ENCODE assay signal across 24 cellular contexts in genomic region chr9:7209990-7210389, GRCh38.
"Had no signal": no experiment of that assay in that cellular context is flagged by ENCODE, and none has a peak within 500 bp of the region (broad histone marks: within the 10 kb centered on the region; RNA-seq: fewer than 3 reads in every experiment).

No MANE protein-coding gene starts in this region.

- H3K9ac ChIP-seq: neural progenitor cell had no signal

- H3K27ac ChIP-seq: lower lobe of right lung, neural progenitor cell, sigmoid colon, testis, uterus had no signal

- DNase-seq: activated B cell treated with CpG ODN at 0.5 μM for 24 hours; activated CD4-positive, alpha-beta T cell treated with anti-CD3 and anti-CD28 coated beads for 36 hours; activated CD4-positive, alpha-beta T cell treated with anti-CD3 and anti-CD28 coated beads, Interleukin-2, amount 50 U/mL, for 4 hours; activated CD8-positive, alpha-beta memory T cell treated with anti-CD3 and anti-CD28 coated beads for 24 hours; activated CD8-positive, alpha-beta memory T cell treated with anti-CD3 and anti-CD28 coated beads, Interleukin-2, amount 50 U/mL, for 4 hours; activated T-cell treated with anti-CD3 and anti-CD28 coated beads, Interleukin-2, amount 50 U/mL, for 24 hours; aorta; effector CD4-positive, alpha-beta T cell; erythroblast; foreskin fibroblast; kidney; lower lobe of right lung; naive B cell; retina; sigmoid colon; stimulated activated CD4-positive, alpha-beta T cell treated with anti-CD3 and anti-CD28 coated beads, Interleukin-2, amount 100 ng/mL, for 48 hours; stimulated activated naive CD4-positive, alpha-beta T cell; testis; uterus had no signal

- H3K36me3 ChIP-seq: lower lobe of right lung, neural progenitor cell, sigmoid colon, uterus had no signal

- ATAC-seq: activated CD4-positive, alpha-beta T cell treated with anti-CD3 and anti-CD28 coated beads for 36 hours; activated naive CD4-positive, alpha-beta T cell treated with anti-CD3 and anti-CD28 coated beads, Interleukin-2, amount 50 U/mL, for 72 hours; activated T-helper 17 cell treated with anti-CD3 and anti-CD28 coated beads, Interleukin-2, amount 50 U/mL, for 72 hours; lower lobe of right lung had no signal

- H3K4me2 ChIP-seq: neural progenitor cell, smooth muscle cell had no signal

- H3K4me1 ChIP-seq: lower lobe of right lung, testis, uterus had no signal

- FAIRE-seq: endometrium, kidney had no signal

- H3K27me3 ChIP-seq: neural progenitor cell, sigmoid colon, testis, uterus had no signal

- H3K9me3 ChIP-seq: lower lobe of right lung, sigmoid colon, testis, uterus had no signal

- H3K4me3 ChIP-seq: lower lobe of right lung, neural progenitor cell, smooth muscle cell, testis, uterus had no signal
